ENCODE assay signal across 9 cellular contexts in genomic region chr3:107938128-107938527, GRCh38.
DNase-seq lines count a peak whose midpoint lies in the region; ATAC-seq, FAIRE-seq and TF ChIP-seq lines count a peak whose summit lies in the region.
"Had no signal": no experiment of that assay in that cellular context is flagged by ENCODE, and none has a peak within 500 bp of the region (broad histone marks: within the 10 kb centered on the region; RNA-seq: fewer than 3 reads in every experiment).

No MANE protein-coding gene starts in this region.

- H3K36me3 Mint-ChIP-seq in activated T-helper 17 cell treated with anti-CD3 and anti-CD28 coated beads, Interleukin-2, amount 50 U/mL, for 72 hours (ENCODE audit: low read depth), result no peaks in the 10 kb centered on the region

- no TSS peak for BruUV-seq in K562 (replicated peaks; lab: Mats Ljungman, UMichigan)

- CTCF ChIA-PET in K562 (lab: Yijun Ruan, JAX; ENCODE audit: low intra/inter-chr PET ratio), result no interaction called here

- intact Hi-C loops in K562 (cut with micrococcal nuclease), result loop anchor here (10.0 kb wide), 1 partner anchor 467 kb away; no protein-coding TSS in a partner anchor

- H3K4me3 Mint-ChIP-seq in activated T-helper 17 cell treated with anti-CD3 and anti-CD28 coated beads, Interleukin-2, amount 50 U/mL, for 72 hours, result no peak overlapping the region

- H3K27me3 Mint-ChIP-seq in activated T-helper 17 cell treated with anti-CD3 and anti-CD28 coated beads, Interleukin-2, amount 50 U/mL, for 72 hours, result no peaks in the 10 kb centered on the region

- H4K20me1 ChIP-seq in K562 (replicated peaks; ENCODE audit: control insufficient read depth, insufficient read depth, low read length), result no peaks in the 10 kb centered on the region

- H3K27me3 ChIP-seq in K562 (ENCODE audit: control insufficient read depth in 2 of 2, insufficient read depth in 2 of 2, low read length in 2 of 2), result no peaks in the 10 kb centered on the region; a peak in 3 of 5 replicates

- ATAC-seq in K562 (no peak), HG02885 (IDR thresholded peaks at IDR 0.05; ENCODE audit: poor library complexity, unreplicated experiment) (no peak)
- no peak for ATAC-seq in activated T-helper 17 cell treated with anti-CD3 and anti-CD28 coated beads, Interleukin-2, amount 50 U/mL, for 72 hours (replicated peaks)

- H3K4me3 ChIP-seq in K562, result no peak overlapping the region

- no peaks in the 10 kb centered on the region for H3K79me2 ChIP-seq in K562 (ENCODE audit: control insufficient read depth, insufficient read depth, low read length)

- H3K4me1 Mint-ChIP-seq in activated T-helper 17 cell treated with anti-CD3 and anti-CD28 coated beads, Interleukin-2, amount 50 U/mL, for 72 hours, result peaks cover 13% of the 10 kb centered on the region

- no peaks in the 10 kb centered on the region for H3K9me1 ChIP-seq in K562 (ENCODE audit: control insufficient read depth, insufficient read depth, low read length)

- TF ChIP-seq POLR2A in K562 (conservative IDR thresholded peaks at IDR 0.05), result no peak

- POLR2A ChIA-PET in K562 (lab: Yijun Ruan, JAX), result no interaction called here

- H3K27ac Mint-ChIP-seq in activated T-helper 17 cell treated with anti-CD3 and anti-CD28 coated beads, Interleukin-2, amount 50 U/mL, for 72 hours, result no peak overlapping the region

- H3K36me3 ChIP-seq in K562 (ENCODE audit: control insufficient read depth, insufficient read depth, low read length), result no peaks in the 10 kb centered on the region

- peak; percentile 7 to 49 (median 30); a peak in 3 of 6 replicates for TF ChIP-seq CTCF in K562 (IDR thresholded peaks at IDR 0.05 in 2 of 3, conservative IDR thresholded peaks at IDR 0.05 in 1 of 3; ENCODE audit: insufficient read depth in 2 of 3, low read depth in 1 of 3, low read length in 3 of 3)

- no peak overlapping the region for H2AFZ ChIP-seq in K562 (ENCODE audit: low read depth, low read length)

- no peaks in the 10 kb centered on the region for H3K9me3 ChIP-seq in K562 (replicated peaks; ENCODE audit: control insufficient read depth, insufficient read depth, low read depth, low read length)

- peak; percentile 57 to 70 for TF ChIP-seq RAD21 in K562 (CRISPR knock-in tag; conservative IDR thresholded peaks at IDR 0.05 in 1 of 2, IDR thresholded peaks at IDR 0.05 in 1 of 2)

- peaks cover 6% of the 10 kb centered on the region for H3K9me3 Mint-ChIP-seq in activated T-helper 17 cell treated with anti-CD3 and anti-CD28 coated beads, Interleukin-2, amount 50 U/mL, for 72 hours

- H3K9ac ChIP-seq in K562 (ENCODE audit: insufficient read depth in 1 of 2, low read depth in 2 of 2, low read length in 2 of 2), result no peak overlapping the region

- no peak for FAIRE-seq in K562 (lab: Jason Lieb, UNC)
- FAIRE-seq: TTC549 had no signal

- in situ Hi-C loops in K562 (cut with MboI), result no loop called here

- DNase-seq in NCI-H1092 treated with DMSO at 0.1 percent for 48 hours (lab: John Stamatoyannopoulos, UW) (peak; percentile 8), NCI-H1092 (lab: John Stamatoyannopoulos, UW) (no peak), M059J (ENCODE audit: low read depth) (peak; percentile 65), K562 (ENCODE audit: extremely low read depth in 1 of 4, low spot score in 3 of 4) (peak in 2 of 4 experiments; percentile 5 to 11), kidney glomerular epithelial cell (lab: John Stamatoyannopoulos, UW) (peak; percentile 32), NCI-H510A treated with DMSO at 0.1 percent for 48 hours (lab: John Stamatoyannopoulos, UW) (no peak)

- no peaks in the 10 kb centered on the region for H3K4me1 ChIP-seq in K562 (replicated peaks in 1 of 2; ENCODE audit: control insufficient read depth in 2 of 2, insufficient read depth in 2 of 2, low read length in 2 of 2)

- no peak overlapping the region for H3K27ac ChIP-seq in K562 (ENCODE audit: extremely low read depth, low read depth, low read length)

- no peak for TF ChIP-seq EP300 in K562 (IDR thresholded peaks at IDR 0.05; ENCODE audit: low read length)

- no peak overlapping the region for H3K4me2 ChIP-seq in K562 (ENCODE audit: insufficient read depth, low read length)

TF ChIP-seq in K562, 482 proteins besides CTCF, POLR2A, EP300 and RAD21:
- TF ChIP-seq SMC3 (conservative IDR thresholded peaks at IDR 0.05; ENCODE audit: insufficient read depth, low read depth, low read length) (0 out of 2 replicates have a peak, but pooled peaks have one; percentile 4), STAT5B (CRISPR knock-in tag; IDR thresholded peaks at IDR 0.05) (no peak)
TF ChIP-seq in K562: peak in this region for 1.

Comparison
In these comparisons a context has a peak if more than half of its experiments do, and no peak if none do; other contexts are left out.
1. DNase-seq: peak in NCI-H1092 treated with DMSO at 0.1 percent for 48 hours (single experiment), M059J (single experiment) and kidney glomerular epithelial cell (single experiment); none in NCI-H1092 (single experiment) and NCI-H510A treated with DMSO at 0.1 percent for 48 hours (single experiment).